ENCODE assay signal across 8 cellular contexts in the genomic region with DNA sequence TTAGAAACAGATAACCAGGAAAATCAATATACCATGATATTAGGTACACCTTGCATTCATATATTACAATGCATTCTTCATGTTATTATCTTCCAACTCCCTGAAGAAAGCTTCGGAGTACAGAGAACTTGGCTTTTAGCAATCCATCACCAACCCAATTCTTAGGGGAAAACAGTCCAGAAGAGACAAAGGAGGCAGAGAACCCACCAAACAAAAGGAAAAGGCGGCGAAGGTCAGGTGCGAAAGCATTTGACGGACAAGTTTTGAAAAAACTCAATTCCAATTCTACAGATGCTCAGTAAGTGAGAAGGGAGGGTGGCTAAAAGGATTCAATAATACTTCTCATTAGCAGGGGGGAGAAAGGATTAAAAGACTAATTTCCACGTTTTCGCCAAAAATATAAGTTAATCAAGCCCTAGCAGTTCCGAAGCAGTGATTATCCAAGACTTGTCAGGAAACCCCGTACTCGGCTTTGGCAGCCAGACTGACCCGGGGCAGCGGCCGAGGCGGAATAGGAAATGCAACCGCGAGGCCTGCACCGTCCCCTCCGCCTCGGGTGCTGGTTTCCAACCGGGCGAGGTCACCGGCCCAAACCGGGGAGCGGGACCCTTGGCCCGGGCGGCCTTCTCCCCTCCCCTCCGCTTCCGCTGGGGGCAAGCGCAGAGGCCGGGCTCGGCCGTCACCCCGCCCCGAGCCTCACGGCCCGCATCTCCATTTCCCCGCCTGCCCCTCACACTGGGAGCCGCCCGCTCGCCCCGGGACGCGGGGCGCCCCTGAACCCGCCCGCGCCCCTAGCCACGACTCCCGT. TPM values are rescaled to one million over a fixed set of nuclear protein-coding genes. Genes with fewer than 3 reads are reported as not detected.
DNase-seq lines count a peak whose midpoint lies in the region; ATAC-seq, FAIRE-seq and TF ChIP-seq lines count a peak whose summit lies in the region.

No MANE protein-coding gene starts in this region.

- H3K4me3 ChIP-seq in brain microvascular endothelial cell (ENCODE audit: low read depth, low read length) (peak overlapping the region; percentile 92), smooth muscle cell (peak overlapping the region; percentile 98)

- H3K4me1 ChIP-seq in smooth muscle cell (ENCODE audit: low read depth) = peaks cover 23% of the 10 kb centered on the region

- H3K27me3 ChIP-seq in brain microvascular endothelial cell (replicated peaks) (no peaks in the 10 kb centered on the region), smooth muscle cell (ENCODE audit: low read depth) (no peaks in the 10 kb centered on the region)

- H3F3A ChIP-seq in smooth muscle cell (ENCODE audit: low read depth) = no peaks in the 10 kb centered on the region

- 1% methylated on average over 29 of the region's 49 CpGs for WGBS in smooth muscle cell (ENCODE audit: low lambda C conversion rate)

- H3K27me3 Mint-ChIP-seq in T-cell = no peaks in the 10 kb centered on the region

- CTCF ChIA-PET in T-cell (lab: Charles Lee) = interaction anchor here (1.5 kb wide), 2 partner anchors 36 to 37 kb away, joined by 3 to 4 read pairs; no protein-coding TSS in a partner anchor

- TF ChIP-seq CTCF in brain microvascular endothelial cell (IDR thresholded peaks at IDR 0.05; ENCODE audit: low read depth, low read length, missing control alignments) (no peak), smooth muscle cell (IDR thresholded peaks at IDR 0.05; ENCODE audit: borderline replicate concordance, insufficient read depth, poor library complexity, severe bottlenecking) (no peak)

- no peaks in the 10 kb centered on the region for H3K9me3 ChIP-seq in smooth muscle cell (replicated peaks; ENCODE audit: low read depth)

- ATAC-seq in HG03439 (IDR thresholded peaks at IDR 0.05; ENCODE audit: unreplicated experiment) (peak; percentile 22), T-cell (replicated peaks in 1 of 4) (peak; percentile 7 to 33 (median 22))

- in situ Hi-C loops in brain microvascular endothelial cell (cut with HindIII; ENCODE audit: low pct_ligation_motif_present, low sequenced_read_pairs) = no loop called here

- H3K4me3 Mint-ChIP-seq in T-cell = peak overlapping the region; percentile 85 to 98 (median 90)

- peak overlapping the region; percentile 94 for H3K27ac ChIP-seq in brain microvascular endothelial cell
- peak overlapping the region; percentile 93 for H3K27ac ChIP-seq in smooth muscle cell (ENCODE audit: low read depth)

- peaks cover 63 to 70% (median 70%) of the 10 kb centered on the region in 3 donors for H3K4me1 Mint-ChIP-seq in T-cell

- H3K27ac Mint-ChIP-seq in T-cell = peak overlapping the region; percentile 82 to 92

- H4K20me1 ChIP-seq in smooth muscle cell (ENCODE audit: low read depth) = peaks cover 52% of the 10 kb centered on the region

- H2AFZ ChIP-seq in smooth muscle cell (ENCODE audit: low read depth) = peak overlapping the region; percentile 81

- POLR2A ChIA-PET in T-cell (lab: Charles Lee) = interaction anchor here in 1 of 2 donors (0.6 kb wide), 1 partner anchor 148 kb away, joined by 4 read pairs; no protein-coding TSS in a partner anchor

- peaks cover 3% of the 10 kb centered on the region for H3K36me3 Mint-ChIP-seq in T-cell

- FAIRE-seq in GM19239 (lab: Jason Lieb, UNC) = peak; percentile 18

- peak overlapping the region; percentile 100 for H3K4me2 ChIP-seq in smooth muscle cell

- H3K9me3 Mint-ChIP-seq in T-cell = peaks cover 0 to 3% (median 0%) of the 10 kb centered on the region in 3 donors

- peak; percentile 66 for DNase-seq in AG20443 (ENCODE audit: low spot score)
- DNase-seq in GM19239 (ENCODE audit: insufficient read length, low spot score) = no peak
- peak in 22 of 34 experiments; percentile 1 to 29 (median 12) for DNase-seq in T-cell
- DNase-seq in brain microvascular endothelial cell = no peak
- DNase-seq in iPS-NIHi11 (ENCODE audit: low spot score) = peak; percentile 82
- DNase-seq in smooth muscle cell (lab: John Stamatoyannopoulos, UW; ENCODE audit: unreplicated experiment) = peak; percentile 48
- no peak for DNase-seq in cerebellar nuclear complex (lab: John Stamatoyannopoulos, UW)

- peaks cover 4% of the 10 kb centered on the region for H3K36me3 ChIP-seq in brain microvascular endothelial cell (replicated peaks)
- no peaks in the 10 kb centered on the region for H3K36me3 ChIP-seq in smooth muscle cell (ENCODE audit: low read depth)

- peak overlapping the region; percentile 96 for H3K9ac ChIP-seq in smooth muscle cell (ENCODE audit: low read depth)

- H3K79me2 ChIP-seq in smooth muscle cell (ENCODE audit: low read depth) = peaks cover 64% of the 10 kb centered on the region

RNA-seq across cellular contexts. Expression of a gene that starts 0.7 kb away (rescaled TPM):
- total RNA-seq in T-cell (100 to 1,000 TPM in 4 of 5 donors, 10 to 100 TPM in 1; 96.2 to 130 (median 118) TPM), smooth muscle cell (334 and 400 TPM in 2 replicates)
- 172 and 186 TPM in 2 replicates for polyA plus RNA-seq in smooth muscle cell

Comparison
In these comparisons a context has a peak if more than half of its experiments do, and no peak if none do; other contexts are left out.
1. DNase-seq: peak in AG20443 (single experiment), T-cell (22 of 34), iPS-NIHi11 (single experiment) and smooth muscle cell (single experiment); none in GM19239 (single experiment), brain microvascular endothelial cell (single experiment) and cerebellar nuclear complex (0 of 2).